Comparison of ENCODE assay signal across 7 cellular contexts in genomic region chr10:35378547-35379210, GRCh38. TPM values are rescaled to one million over a fixed set of nuclear protein-coding genes. Genes with fewer than 3 reads are reported as not detected.
A peak's percentile ranks its signal among the peaks of the same experiment; 100 is the strongest.
DNase-seq lines count a peak whose midpoint lies in the region; ATAC-seq lines count a peak whose summit lies in the region.

No MANE protein-coding gene starts in this region.

- ATAC-seq in GM19372 (IDR thresholded peaks at IDR 0.05; ENCODE audit: low read depth, unreplicated experiment) (peak; percentile 10), HG03135 (IDR thresholded peaks at IDR 0.05; ENCODE audit: unreplicated experiment) (peak; percentile 27), HG03280 (IDR thresholded peaks at IDR 0.05; ENCODE audit: unreplicated experiment) (no peak)

- DNase-seq in caudate nucleus (lab: John Stamatoyannopoulos, UW): no peak
- no peak for DNase-seq in D341Med (ENCODE audit: low spot score)
- no peak for DNase-seq in activated gamma-delta T cell treated with Interleukin-2 at 50 U/mL for 16 hours

- peak overlapping the region; percentile 59 for H3K27ac ChIP-seq in caudate nucleus (ENCODE audit: low read depth, low read length)

- no peak overlapping the region for H3K4me3 ChIP-seq in skeletal muscle satellite cell (ENCODE audit: low read length)

- H3K9me3 ChIP-seq in skeletal muscle satellite cell (replicated peaks; ENCODE audit: low read length): no peaks in the 10 kb centered on the region

- no peaks in the 10 kb centered on the region for H3K27me3 ChIP-seq in skeletal muscle satellite cell (ENCODE audit: control insufficient read depth, insufficient read depth, low read length)

- H3K9ac ChIP-seq in skeletal muscle satellite cell (ENCODE audit: low read depth, low read length): no peak overlapping the region

- peak overlapping the region; percentile 11 for H3K4me2 ChIP-seq in skeletal muscle satellite cell (ENCODE audit: low read length)

- H3K4me1 ChIP-seq in skeletal muscle satellite cell (ENCODE audit: control insufficient read depth, insufficient read depth, low read length): peaks cover 33% of the 10 kb centered on the region

- no peaks in the 10 kb centered on the region for H3K36me3 ChIP-seq in skeletal muscle satellite cell (ENCODE audit: insufficient read depth, low read length)

RNA-seq across cellular contexts. Expression of gene CCNY, which starts 42.4 kb away (rescaled TPM):
- total RNA-seq in skeletal muscle satellite cell (2012; rRNA removed): 33.0 and 45.7 TPM in 2 replicates
